ENCODE assay signal across 29 cellular contexts in the genomic region with DNA sequence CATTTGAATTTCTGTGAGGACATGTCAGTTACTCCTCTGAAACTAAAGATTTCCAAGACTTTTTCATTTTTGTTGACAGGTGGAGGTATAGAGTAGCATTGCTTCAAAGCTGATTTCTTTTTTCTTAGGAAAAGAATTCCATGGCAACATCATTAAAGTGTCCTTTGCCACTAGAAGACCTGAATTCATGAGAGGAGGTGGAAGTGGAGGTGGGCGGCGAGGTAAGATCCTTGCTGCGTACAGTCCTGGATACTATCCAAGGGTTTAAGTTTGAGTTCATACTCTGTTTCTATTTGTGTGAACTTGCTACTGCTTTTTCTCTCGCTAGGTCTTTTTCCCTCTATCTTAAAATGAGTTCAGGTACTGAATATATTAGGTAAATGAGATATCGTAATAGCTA. TPM values are rescaled to one million over a fixed set of nuclear protein-coding genes. Genes with fewer than 3 reads are reported as not detected.
"Had no signal": no experiment of that assay in that cellular context is flagged by ENCODE, and none has a peak within 500 bp of the region (broad histone marks: within the 10 kb centered on the region; RNA-seq: fewer than 3 reads in every experiment).

No MANE protein-coding gene starts in this region.

- H3K27ac ChIP-seq: left ventricle myocardium inferior, neutrophil, ovary, psoas muscle, thyroid gland, upper lobe of right lung had no signal

- H3K4me1 ChIP-seq: psoas muscle, thyroid gland, upper lobe of right lung had no signal

- H3K4me3 Mint-ChIP-seq: activated B cell treated with CpG ODN at 0.5 μM for 24 hours; activated T-cell treated with anti-CD3 and anti-CD28 coated beads, Interleukin-2, amount 50 U/mL, for 4 hours; mesothelial cell of epicardium; nephron; stimulated activated naive CD8-positive, alpha-beta T cell treated with anti-CD3 and anti-CD28 coated beads, Interleukin-15, Interleukin-2, amounts not matched to agents 100 ng/mL and 50 ng/mL, for 24 hours had no signal

- H3K27ac Mint-ChIP-seq: mesothelial cell of epicardium; stimulated activated naive CD8-positive, alpha-beta T cell treated with anti-CD3 and anti-CD28 coated beads, Interleukin-15, Interleukin-2, amounts not matched to agents 100 ng/mL and 50 ng/mL, for 24 hours had no signal

- DNase-seq: activated B cell treated with CpG ODN at 0.5 μM for 24 hours; activated CD4-positive, alpha-beta T cell treated with anti-CD3 and anti-CD28 coated beads for 4 hours; activated effector memory CD4-positive, alpha-beta T cell treated with anti-CD3 and anti-CD28 coated beads, Interleukin-2, amount 50 U/mL, for 16 hours; activated naive CD4-positive, alpha-beta T cell treated with anti-CD3 and anti-CD28 coated beads, Interleukin-2, amount 50 U/mL, for 16 hours; activated T-cell treated with anti-CD3 and anti-CD28 coated beads, Interleukin-2, amount 50 U/mL, for 4 hours; amygdala; cortex of kidney; kidney glomerular epithelial cell; left ventricle myocardium inferior; mammary epithelial cell; ovary; psoas muscle; right cardiac atrium; stimulated activated CD4-positive, alpha-beta T cell treated with anti-CD3 and anti-CD28 coated beads, Interleukin-12 subunit alpha, Interleukin-12 subunit beta, amount 100 ng/mL, for 4 hours; stimulated activated CD4-positive, alpha-beta T cell treated with anti-CD3 and anti-CD28 coated beads, Interleukin-4, amount 100 ng/mL, for 4 hours; substantia nigra; T-helper 9 cell; thyroid gland; upper lobe of right lung had no signal

- H3K4me3 ChIP-seq: left ventricle myocardium inferior, ovary, psoas muscle, thyroid gland, upper lobe of right lung had no signal

- H3K27me3 ChIP-seq: neutrophil, ovary, thyroid gland, upper lobe of right lung had no signal

- H3K36me3 ChIP-seq: ovary had no signal

- H3K4me1 Mint-ChIP-seq: activated B cell treated with CpG ODN at 0.5 μM for 24 hours, mesothelial cell of epicardium, nephron had no signal

- H3K9me3 Mint-ChIP-seq: activated B cell treated with CpG ODN at 0.5 μM for 24 hours; activated T-cell treated with anti-CD3 and anti-CD28 coated beads, Interleukin-2, amount 50 U/mL, for 4 hours; mesothelial cell of epicardium; nephron; stimulated activated naive CD8-positive, alpha-beta T cell treated with anti-CD3 and anti-CD28 coated beads, Interleukin-15, Interleukin-2, amounts not matched to agents 100 ng/mL and 50 ng/mL, for 24 hours had no signal

- H3K27me3 Mint-ChIP-seq: activated B cell treated with CpG ODN at 0.5 μM for 24 hours; stimulated activated naive CD8-positive, alpha-beta T cell treated with anti-CD3 and anti-CD28 coated beads, Interleukin-15, Interleukin-2, amounts not matched to agents 100 ng/mL and 50 ng/mL, for 24 hours had no signal

- H3K9me3 ChIP-seq: left ventricle myocardium inferior, neutrophil, ovary, psoas muscle, thyroid gland, upper lobe of right lung had no signal

RNA-seq across cellular contexts. Expression of gene HEATR9, which starts 26.5 kb away (rescaled TPM):
- total RNA-seq: activated B cell treated with CpG ODN at 0.5 μM for 24 hours, bronchial epithelial cell, cerebellum, epithelial cell of proximal tubule, fibroblast of villous mesenchyme, left ventricle myocardium inferior, mammary epithelial cell, mesothelial cell of epicardium, ovary, psoas muscle, right cardiac atrium, SK-MEL-5 had no signal
- polyA plus RNA-seq: mammary epithelial cell, psoas muscle, right cardiac atrium had no signal

RNA-seq across cellular contexts. Expression of gene CCL5, which starts 37.9 kb away (rescaled TPM):
- total RNA-seq: bronchial epithelial cell, epithelial cell of proximal tubule, fibroblast of villous mesenchyme, mammary epithelial cell, mesothelial cell of epicardium had no signal

RNA-seq across cellular contexts. Expression of gene MMP28, which starts 46.8 kb away (rescaled TPM):
- total RNA-seq: activated B cell treated with CpG ODN at 0.5 μM for 24 hours; epithelial cell of proximal tubule; SK-MEL-5; T-helper 1 cell treated with Interleukin-12 subunit alpha and Interleukin-12 subunit beta and Interleukin-4 antibody, amounts not matched to agents 30 ng/mL and 1 ng/mL, for 36 hours had no signal
